Comparison of ENCODE assay signal across 8 cellular contexts in the genomic region with DNA sequence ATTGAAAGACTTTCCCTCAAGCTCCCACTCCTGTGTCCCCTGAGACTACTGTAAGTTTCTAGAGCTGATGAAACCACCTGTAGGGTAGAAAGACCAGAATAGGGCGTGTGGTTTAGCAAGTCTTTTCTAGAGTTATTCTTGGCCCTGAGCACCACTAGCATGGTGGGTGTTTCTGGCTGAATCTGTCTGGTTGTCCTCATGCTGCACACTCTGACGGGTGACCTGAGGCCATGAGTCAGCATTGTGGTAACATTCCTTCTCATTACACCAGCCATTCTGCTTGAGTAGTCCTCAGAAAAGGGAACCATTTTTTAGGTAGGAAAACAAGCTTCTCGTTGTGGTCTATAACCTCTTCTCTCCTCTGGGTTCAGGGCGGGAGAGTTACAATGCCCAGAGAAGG.
DNase-seq lines count a peak whose midpoint lies in the region; ATAC-seq and TF ChIP-seq lines count a peak whose summit lies in the region.

No MANE protein-coding gene starts in this region.

- DNase-seq in AG09309 (ENCODE audit: low read depth) (peak; percentile 91), MM.1S (peak; percentile 79), epithelial cell of prostate (ENCODE audit: low read depth, low spot score) (peak; percentile 68), NCI-H510A treated with DMSO at 0.1 percent for 48 hours (lab: John Stamatoyannopoulos, UW) (no peak), endothelial cell (ENCODE audit: low spot score) (no peak)
- DNase-seq in naive thymus-derived CD8-positive, alpha-beta T cell: no peak

- H3K4me2 ChIP-seq in MM.1S (ENCODE audit: low read depth, low read length): peak overlapping the region; percentile 67

- TF ChIP-seq CTCF in AG09309 (IDR thresholded peaks at IDR 0.05; ENCODE audit: control insufficient read depth, insufficient read depth, low read depth, low read length, missing control alignments): no peak
- no peak for TF ChIP-seq CTCF in MM.1S (IDR thresholded peaks at IDR 0.05; ENCODE audit: low read length)
- TF ChIP-seq CTCF in endothelial cell (IDR thresholded peaks at IDR 0.05; ENCODE audit: unreplicated experiment): no peak

- no peaks in the 10 kb centered on the region for H3K9me2 ChIP-seq in MM.1S (replicated peaks; ENCODE audit: insufficient read depth, low read length)

- H3K27me3 ChIP-seq in MM.1S (replicated peaks; ENCODE audit: insufficient read depth, low read length): no peaks in the 10 kb centered on the region

- H3K9me3 ChIP-seq in MM.1S (replicated peaks; ENCODE audit: insufficient read depth, low read length): no peaks in the 10 kb centered on the region

- no peak overlapping the region for H3K9ac ChIP-seq in MM.1S (ENCODE audit: low read length)

- H4K20me1 ChIP-seq in MM.1S (ENCODE audit: insufficient read depth, low read length): no peaks in the 10 kb centered on the region

- H3K36me3 ChIP-seq in MM.1S (replicated peaks; ENCODE audit: insufficient read depth, low read length): no peaks in the 10 kb centered on the region

- H3F3A ChIP-seq in MM.1S (ENCODE audit: insufficient read depth, low read length): peaks cover 11% of the 10 kb centered on the region; the same call in 1 of the 2 replicates

- H3K4me3 ChIP-seq in AG09309 (ENCODE audit: control insufficient read depth, low read depth, low read length) (no peak overlapping the region), MM.1S (ENCODE audit: low read length) (peak overlapping the region; percentile 7; the same call in 1 of the 2 replicates)

- H3K27ac ChIP-seq in MM.1S (ENCODE audit: low read length) (peak overlapping the region; percentile 54; the same call in 1 of the 2 replicates), epithelial cell of prostate (peak overlapping the region; percentile 84)

- ATAC-seq in GM21526 (IDR thresholded peaks at IDR 0.05; ENCODE audit: low FRiP score, unreplicated experiment) (peak; percentile 71), GM18907 (IDR thresholded peaks at IDR 0.05; ENCODE audit: unreplicated experiment) (no peak)
- no peak for ATAC-seq in naive thymus-derived CD8-positive, alpha-beta T cell

- H3K9me3 Mint-ChIP-seq in endothelial cell (ENCODE audit: unreplicated experiment): no peaks in the 10 kb centered on the region
- H3K9me3 Mint-ChIP-seq in naive thymus-derived CD8-positive, alpha-beta T cell: no peaks in the 10 kb centered on the region

- peak overlapping the region; percentile 47 for H2AFZ ChIP-seq in MM.1S (ENCODE audit: low read length)

- H3K27me3 Mint-ChIP-seq in endothelial cell (ENCODE audit: unreplicated experiment): peaks cover 1% of the 10 kb centered on the region
- no peaks in the 10 kb centered on the region for H3K27me3 Mint-ChIP-seq in naive thymus-derived CD8-positive, alpha-beta T cell

- H3K4me1 Mint-ChIP-seq in endothelial cell (ENCODE audit: unreplicated experiment): no peaks in the 10 kb centered on the region
- H3K4me1 Mint-ChIP-seq in naive thymus-derived CD8-positive, alpha-beta T cell: no peaks in the 10 kb centered on the region

- POLR2A ChIA-PET in naive thymus-derived CD8-positive, alpha-beta T cell (lab: Charles Lee): no interaction called here

- H3K27ac Mint-ChIP-seq in endothelial cell (ENCODE audit: unreplicated experiment): no peak overlapping the region
- H3K27ac Mint-ChIP-seq in naive thymus-derived CD8-positive, alpha-beta T cell: no peak overlapping the region

- peaks cover 16% of the 10 kb centered on the region for H3K4me1 ChIP-seq in MM.1S (ENCODE audit: low read length)

- no peaks in the 10 kb centered on the region for H3K36me3 Mint-ChIP-seq in endothelial cell (ENCODE audit: low read depth, unreplicated experiment)
- H3K36me3 Mint-ChIP-seq in naive thymus-derived CD8-positive, alpha-beta T cell: no peaks in the 10 kb centered on the region

- H3K79me2 ChIP-seq in MM.1S (ENCODE audit: low read length): no peaks in the 10 kb centered on the region

- H3K4me3 Mint-ChIP-seq in endothelial cell (ENCODE audit: unreplicated experiment): no peak overlapping the region
- no peak overlapping the region for H3K4me3 Mint-ChIP-seq in naive thymus-derived CD8-positive, alpha-beta T cell

Comparison
In these comparisons a context has a peak if more than half of its experiments do, and no peak if none do; other contexts are left out.
1. DNase-seq: peak in AG09309 (single experiment), MM.1S (single experiment) and epithelial cell of prostate (single experiment); none in NCI-H510A treated with DMSO at 0.1 percent for 48 hours (single experiment), endothelial cell (single experiment) and naive thymus-derived CD8-positive, alpha-beta T cell (0 of 10).